17 cellular contexts compared by ENCODE assay signal in the genomic region with DNA sequence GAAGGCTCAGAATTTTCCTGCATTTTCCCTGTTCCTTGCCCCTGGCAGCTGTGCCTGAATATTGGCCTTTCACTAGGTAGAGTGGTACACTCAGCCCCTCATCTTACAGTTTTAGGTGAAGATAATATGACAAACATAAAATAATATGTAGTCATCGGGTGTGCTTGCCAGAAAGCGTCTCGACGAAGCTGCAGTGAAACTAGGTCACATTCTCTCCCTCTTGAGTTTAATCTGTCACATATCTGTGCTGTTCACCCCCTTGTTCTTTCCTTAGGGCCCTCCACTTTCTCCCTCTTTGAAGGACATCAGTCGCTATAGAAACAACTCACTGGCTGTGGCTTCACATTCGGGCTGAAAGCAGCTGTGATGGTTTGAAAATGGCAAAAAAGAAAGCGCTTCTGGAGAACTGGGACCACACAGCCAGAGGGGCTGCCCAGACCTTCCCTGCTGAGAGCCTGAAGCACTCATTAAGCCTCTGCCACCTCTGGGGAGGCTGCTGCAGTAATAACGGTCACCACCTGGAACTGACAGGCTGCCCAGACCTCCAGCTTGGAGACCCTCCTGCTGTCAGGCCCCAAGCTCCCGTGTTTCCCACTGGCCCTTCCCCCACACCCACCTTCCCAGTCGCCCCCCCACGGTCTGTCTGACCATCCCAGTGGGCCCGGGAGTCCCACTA. TPM values are rescaled to one million over a fixed set of nuclear protein-coding genes. Genes with fewer than 3 reads are reported as not detected.
DNase-seq lines count a peak whose midpoint lies in the region; ATAC-seq and TF ChIP-seq lines count a peak whose summit lies in the region.
"Had no signal": no experiment of that assay in that cellular context is flagged by ENCODE, and none has a peak within 500 bp of the region (broad histone marks: within the 10 kb centered on the region; RNA-seq: fewer than 3 reads in every experiment).

No MANE protein-coding gene starts in this region.

- 46% methylated on average over 12 of the region's 12 CpGs for WGBS in right cardiac atrium

- H3K4me1 ChIP-seq in right cardiac atrium (ENCODE audit: control insufficient read depth, insufficient read depth, low read length) (peaks cover 13% of the 10 kb centered on the region), subcutaneous abdominal adipose tissue (ENCODE audit: control insufficient read depth in 5 of 5, insufficient read depth in 5 of 5, low read length in 5 of 5) (peaks cover 4 to 69% (median 38%) of the 10 kb centered on the region in 5 donors)

- H3K9me3 Mint-ChIP-seq in WTC11 = peaks cover 16% of the 10 kb centered on the region
- H3K9me3 Mint-ChIP-seq in stimulated activated naive B cell treated with anti-CD40 and anti-IgM and Interleukin-4, amounts not matched to agents 10 μg/mL and 1 μg/mL and 100 μg/mL, for 72 hours = peaks cover 0 to 2% of the 10 kb centered on the region in 2 donors
- H3K9me3 Mint-ChIP-seq: activated B cell treated with CpG ODN at 0.5 μM for 24 hours, HFFc6 had no signal

- CTCF ChIA-PET in WTC11 (lab: Charles Lee) = interaction anchor here (0.9 to 1.5 kb wide), 6 partner anchors 9 to 148 kb away, joined by 3 to 7 read pairs (median 4); no protein-coding TSS in a partner anchor

- H3K9ac ChIP-seq in subcutaneous abdominal adipose tissue (ENCODE audit: low read length in 5 of 5) = peak overlapping the region in 1 of 5 donors; percentile 26

- peak; percentile 66 for ATAC-seq in WTC11
- peak; percentile 39 to 43 for ATAC-seq in right cardiac atrium
- ATAC-seq in stimulated activated naive B cell treated with anti-CD40 and anti-IgM and Interleukin-4, amounts not matched to agents 10 μg/mL and 1 μg/mL and 100 μg/mL, for 72 hours (replicated peaks) = no peak
- ATAC-seq in GM19328 (IDR thresholded peaks at IDR 0.05; ENCODE audit: unreplicated experiment) = no peak
- ATAC-seq: GM12878, K562 had no signal

- POLR2A ChIA-PET in WTC11 (lab: Charles Lee) = no interaction called here

- peaks cover 8% of the 10 kb centered on the region; the same call in 1 of the 2 replicates for H3K36me3 Mint-ChIP-seq in WTC11
- peaks cover 20 to 27% of the 10 kb centered on the region in 2 donors for H3K36me3 Mint-ChIP-seq in stimulated activated naive B cell treated with anti-CD40 and anti-IgM and Interleukin-4, amounts not matched to agents 10 μg/mL and 1 μg/mL and 100 μg/mL, for 72 hours

- H3K27ac ChIP-seq in right cardiac atrium (ENCODE audit: low read length) = peak overlapping the region; percentile 63
- peak overlapping the region; percentile 79 for H3K27ac ChIP-seq in subcutaneous abdominal adipose tissue (ENCODE audit: low read depth, low read length)
- H3K27ac ChIP-seq: cardiac muscle cell had no signal

- TF ChIP-seq CTCF in WTC11 (IDR thresholded peaks at IDR 0.05) = no peak

- H3K4me3 ChIP-seq in right cardiac atrium (ENCODE audit: low read length) = no peak overlapping the region
- H3K4me3 ChIP-seq in subcutaneous abdominal adipose tissue (ENCODE audit: low read depth in 1 of 5, low read length in 5 of 5) = no peak overlapping the region
- H3K4me3 ChIP-seq: cardiac muscle cell, GM12878, K562 had no signal

- peaks cover 2 to 54% (median 32%) of the 10 kb centered on the region in 5 donors for H3K36me3 ChIP-seq in subcutaneous abdominal adipose tissue (ENCODE audit: control insufficient read depth in 5 of 5, insufficient read depth in 5 of 5, low read length in 5 of 5)
- H3K36me3 ChIP-seq: cardiac muscle cell had no signal

- H3K4me1 Mint-ChIP-seq in WTC11 = peaks cover 23% of the 10 kb centered on the region
- H3K4me1 Mint-ChIP-seq in stimulated activated naive B cell treated with anti-CD40 and anti-IgM and Interleukin-4, amounts not matched to agents 10 μg/mL and 1 μg/mL and 100 μg/mL, for 72 hours = peaks cover 4 to 5% of the 10 kb centered on the region in 2 donors

- H3K9me3 ChIP-seq in right cardiac atrium (ENCODE audit: control insufficient read depth, low read length) = no peaks in the 10 kb centered on the region
- H3K9me3 ChIP-seq in subcutaneous abdominal adipose tissue (ENCODE audit: control insufficient read depth in 5 of 5, low read length in 5 of 5) = no peaks in the 10 kb centered on the region

- H3K27ac Mint-ChIP-seq in WTC11 = no peak overlapping the region
- no peak overlapping the region for H3K27ac Mint-ChIP-seq in stimulated activated naive B cell treated with anti-CD40 and anti-IgM and Interleukin-4, amounts not matched to agents 10 μg/mL and 1 μg/mL and 100 μg/mL, for 72 hours
- H3K27ac Mint-ChIP-seq: activated B cell treated with CpG ODN at 0.5 μM for 24 hours, HFFc6 had no signal

- peak; percentile 55 for DNase-seq in NCI-H146 (lab: John Stamatoyannopoulos, UW)
- DNase-seq in WTC11 (ENCODE audit: low spot score) = no peak
- DNase-seq in right cardiac atrium = no peak
- DNase-seq in stimulated activated naive B cell treated with anti-CD40 and anti-IgM and Interleukin-4, amounts not matched to agents 10 μg/mL and 1 μg/mL and 100 μg/mL, for 72 hours = no peak
- no peak for DNase-seq in SIG-M5 treated with dmso at 0.1 percent for 504 hours (lab: John Stamatoyannopoulos, UW; ENCODE audit: unreplicated experiment)
- no peak for DNase-seq in DMS153 (lab: John Stamatoyannopoulos, UW)
- DNase-seq: activated B cell treated with CpG ODN at 0.5 μM for 24 hours; Calu3; HFFc6; islet precursor cell; NCI-H226; stimulated activated naive CD4-positive, alpha-beta T cell treated with Interleukin-2 at 50 U/mL for 16 hours had no signal

- H3K27me3 ChIP-seq in right cardiac atrium (ENCODE audit: control insufficient read depth, insufficient read depth) (no peaks in the 10 kb centered on the region), subcutaneous abdominal adipose tissue (ENCODE audit: control insufficient read depth in 5 of 5, insufficient read depth in 4 of 5, low read length in 5 of 5) (no peaks in the 10 kb centered on the region)
- H3K27me3 ChIP-seq: cardiac muscle cell had no signal

- H3K4me3 Mint-ChIP-seq in WTC11 = no peak overlapping the region
- no peak overlapping the region for H3K4me3 Mint-ChIP-seq in stimulated activated naive B cell treated with anti-CD40 and anti-IgM and Interleukin-4, amounts not matched to agents 10 μg/mL and 1 μg/mL and 100 μg/mL, for 72 hours
- H3K4me3 Mint-ChIP-seq: activated B cell treated with CpG ODN at 0.5 μM for 24 hours, HFFc6 had no signal

- peaks cover 7% of the 10 kb centered on the region for H3K27me3 Mint-ChIP-seq in WTC11 (ENCODE audit: low read depth)
- H3K27me3 Mint-ChIP-seq in stimulated activated naive B cell treated with anti-CD40 and anti-IgM and Interleukin-4, amounts not matched to agents 10 μg/mL and 1 μg/mL and 100 μg/mL, for 72 hours = peaks cover 5 to 8% of the 10 kb centered on the region in 2 donors
- H3K27me3 Mint-ChIP-seq: activated B cell treated with CpG ODN at 0.5 μM for 24 hours had no signal

- intact Hi-C loops in right cardiac atrium (cut with DNase I) = no loop called here

TF ChIP-seq in WTC11, 78 proteins besides CTCF, POLR2A, EP300 and RAD21 (continues in another document):
- TF ChIP-seq ZNF232 (CRISPR knock-in tag; IDR thresholded peaks at IDR 0.05) (no peak), RELA (CRISPR knock-in tag; IDR thresholded peaks at IDR 0.05; ENCODE audit: borderline replicate concordance) (no peak)
- TF ChIP-seq, protein P1, sequence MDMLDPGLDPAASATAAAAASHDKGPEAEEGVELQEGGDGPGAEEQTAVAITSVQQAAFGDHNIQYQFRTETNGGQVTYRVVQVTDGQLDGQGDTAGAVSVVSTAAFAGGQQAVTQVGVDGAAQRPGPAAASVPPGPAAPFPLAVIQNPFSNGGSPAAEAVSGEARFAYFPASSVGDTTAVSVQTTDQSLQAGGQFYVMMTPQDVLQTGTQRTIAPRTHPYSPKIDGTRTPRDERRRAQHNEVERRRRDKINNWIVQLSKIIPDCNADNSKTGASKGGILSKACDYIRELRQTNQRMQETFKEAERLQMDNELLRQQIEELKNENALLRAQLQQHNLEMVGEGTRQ (CRISPR knock-in tag; IDR thresholded peaks at IDR 0.05) = no peak
- TF ChIP-seq, protein P2, sequence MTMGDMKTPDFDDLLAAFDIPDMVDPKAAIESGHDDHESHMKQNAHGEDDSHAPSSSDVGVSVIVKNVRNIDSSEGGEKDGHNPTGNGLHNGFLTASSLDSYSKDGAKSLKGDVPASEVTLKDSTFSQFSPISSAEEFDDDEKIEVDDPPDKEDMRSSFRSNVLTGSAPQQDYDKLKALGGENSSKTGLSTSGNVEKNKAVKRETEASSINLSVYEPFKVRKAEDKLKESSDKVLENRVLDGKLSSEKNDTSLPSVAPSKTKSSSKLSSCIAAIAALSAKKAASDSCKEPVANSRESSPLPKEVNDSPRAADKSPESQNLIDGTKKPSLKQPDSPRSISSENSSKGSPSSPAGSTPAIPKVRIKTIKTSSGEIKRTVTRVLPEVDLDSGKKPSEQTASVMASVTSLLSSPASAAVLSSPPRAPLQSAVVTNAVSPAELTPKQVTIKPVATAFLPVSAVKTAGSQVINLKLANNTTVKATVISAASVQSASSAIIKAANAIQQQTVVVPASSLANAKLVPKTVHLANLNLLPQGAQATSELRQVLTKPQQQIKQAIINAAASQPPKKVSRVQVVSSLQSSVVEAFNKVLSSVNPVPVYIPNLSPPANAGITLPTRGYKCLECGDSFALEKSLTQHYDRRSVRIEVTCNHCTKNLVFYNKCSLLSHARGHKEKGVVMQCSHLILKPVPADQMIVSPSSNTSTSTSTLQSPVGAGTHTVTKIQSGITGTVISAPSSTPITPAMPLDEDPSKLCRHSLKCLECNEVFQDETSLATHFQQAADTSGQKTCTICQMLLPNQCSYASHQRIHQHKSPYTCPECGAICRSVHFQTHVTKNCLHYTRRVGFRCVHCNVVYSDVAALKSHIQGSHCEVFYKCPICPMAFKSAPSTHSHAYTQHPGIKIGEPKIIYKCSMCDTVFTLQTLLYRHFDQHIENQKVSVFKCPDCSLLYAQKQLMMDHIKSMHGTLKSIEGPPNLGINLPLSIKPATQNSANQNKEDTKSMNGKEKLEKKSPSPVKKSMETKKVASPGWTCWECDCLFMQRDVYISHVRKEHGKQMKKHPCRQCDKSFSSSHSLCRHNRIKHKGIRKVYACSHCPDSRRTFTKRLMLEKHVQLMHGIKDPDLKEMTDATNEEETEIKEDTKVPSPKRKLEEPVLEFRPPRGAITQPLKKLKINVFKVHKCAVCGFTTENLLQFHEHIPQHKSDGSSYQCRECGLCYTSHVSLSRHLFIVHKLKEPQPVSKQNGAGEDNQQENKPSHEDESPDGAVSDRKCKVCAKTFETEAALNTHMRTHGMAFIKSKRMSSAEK (CRISPR knock-in tag; IDR thresholded peaks at IDR 0.05; ENCODE audit: borderline replicate concordance) = no peak

RNA-seq across cellular contexts. Expression of a gene that starts 50.3 kb away (rescaled TPM):
- 9.3 to 12.5 TPM (median 9.9 TPM) in 3 replicates for total RNA-seq in WTC11 (2021)
- 10 to 100 TPM; 20.2 to 47.1 (median 34.1) TPM for total RNA-seq in right cardiac atrium
- 38.2 TPM for polyA plus RNA-seq in right cardiac atrium

Comparison
In these comparisons a context has a peak if more than half of its experiments do, and no peak if none do; other contexts are left out.
1. ATAC-seq: peak in WTC11 (single experiment) and right cardiac atrium (2 of 2); none in stimulated activated naive B cell treated with anti-CD40 and anti-IgM and Interleukin-4, amounts not matched to agents 10 μg/mL and 1 μg/mL and 100 μg/mL, for 72 hours (0 of 2) and GM19328 (single experiment).